8 cellular contexts compared by ENCODE assay signal in genomic region chr20:62795023-62795761, GRCh38. TPM values are rescaled to one million over a fixed set of nuclear protein-coding genes. Genes with fewer than 3 reads are reported as not detected.
A peak's percentile ranks its signal among the peaks of the same experiment; 100 is the strongest.
DNase-seq lines count a peak whose midpoint lies in the region; ATAC-seq and TF ChIP-seq lines count a peak whose summit lies in the region.

No MANE protein-coding gene starts in this region.

- H3F3A ChIP-seq in GM23248 (ENCODE audit: insufficient read depth) = peaks cover 22% of the 10 kb centered on the region

- TF ChIP-seq CTCF in A673 (conservative IDR thresholded peaks at IDR 0.05; ENCODE audit: low read depth, low read length) = no peak

- H3K4me3 ChIP-seq in A673 (ENCODE audit: low read depth, low read length, poor library complexity, severe bottlenecking) (peak overlapping the region; percentile 62), GM23248 (peak overlapping the region; percentile 78), muscle layer of colon (ENCODE audit: low read depth in 1 of 2, low read length in 2 of 2) (peak overlapping the region; percentile 68 to 80)

- intact Hi-C loops in A673 (cut with micrococcal nuclease; ENCODE audit: unreplicated experiment) = no loop called here

- no peaks in the 10 kb centered on the region for H3K9me3 Mint-ChIP-seq in effector memory CD8-positive, alpha-beta T cell

- peaks cover 21% of the 10 kb centered on the region for H3K4me1 ChIP-seq in A673 (ENCODE audit: insufficient read depth, low read length, poor library complexity, severe bottlenecking)
- H3K4me1 ChIP-seq in GM23248 (ENCODE audit: insufficient read depth) = peaks cover 14% of the 10 kb centered on the region; the same call in 1 of the 2 replicates
- peaks cover 16% of the 10 kb centered on the region for H3K4me1 ChIP-seq in muscle layer of colon (ENCODE audit: insufficient read depth, low read length)

- H3K36me3 Mint-ChIP-seq in effector memory CD8-positive, alpha-beta T cell (ENCODE audit: insufficient read depth) = peaks cover 40% of the 10 kb centered on the region

- DNase-seq in A673 (ENCODE audit: low spot score) = peak; percentile 86
- DNase-seq in GM23248 = peak; percentile 79
- peak; percentile 78 for DNase-seq in NCI-H748 (lab: John Stamatoyannopoulos, UW; ENCODE audit: unreplicated experiment)
- peak; percentile 49 to 50 for DNase-seq in activated CD8-positive, alpha-beta memory T cell treated with anti-CD3 and anti-CD28 coated beads for 4 hours (ENCODE audit: low read depth in 2 of 2)
- DNase-seq in effector memory CD8-positive, alpha-beta T cell = peak; percentile 47 to 53 (median 51)
- DNase-seq in stimulated activated naive CD4-positive, alpha-beta T cell treated with Interleukin-2 at 50 U/mL for 16 hours (lab: John Stamatoyannopoulos, UW) = peak; percentile 63
- DNase-seq in AG08395 (ENCODE audit: low spot score) = no peak

- in situ Hi-C loops in GM23248 (cut with MboI) = loop anchor here (25.0 kb wide), 1 partner anchor 283 kb away; no protein-coding TSS in a partner anchor

- peak overlapping the region; percentile 96 to 97 for H3K27ac Mint-ChIP-seq in effector memory CD8-positive, alpha-beta T cell

- H3K9me3 ChIP-seq in A673 (ENCODE audit: low read depth, low read length, poor library complexity, severe bottlenecking) (no peaks in the 10 kb centered on the region), GM23248 (ENCODE audit: low read depth) (no peaks in the 10 kb centered on the region), muscle layer of colon (ENCODE audit: low read length) (no peaks in the 10 kb centered on the region)

- peaks cover 29 to 38% of the 10 kb centered on the region in 2 donors for H3K4me1 Mint-ChIP-seq in effector memory CD8-positive, alpha-beta T cell (ENCODE audit: low read depth in 2 of 2)

- H3K36me3 ChIP-seq in A673 (ENCODE audit: insufficient read depth, low read length, poor library complexity, severe bottlenecking) (peaks cover 26% of the 10 kb centered on the region), GM23248 (ENCODE audit: low read depth) (0 out of 2 replicates have a peak, but pooled peaks cover 10% of the 10 kb centered on the region), muscle layer of colon (ENCODE audit: insufficient read depth, low read length) (peaks cover 22% of the 10 kb centered on the region)

- WGBS in GM23248 (ENCODE audit: low coverage in 1 of 2, low lambda C conversion rate in 2 of 2, missing lambda C conversion rate in 2 of 2), 2 experiments = 0 to 1% methylated on average over 61 to 68 of the region's 68 CpGs

- H3K9ac ChIP-seq in GM23248 = peak overlapping the region; percentile 78
- H3K9ac ChIP-seq in muscle layer of colon (ENCODE audit: low read length) = peak overlapping the region; percentile 29

- CTCF ChIA-PET in A673 (lab: Charles Lee) = interaction anchor here (0.7 to 1.2 kb wide), 3 partner anchors 13 to 126 kb away, joined by 4 to 5 read pairs (median 4); no protein-coding TSS in a partner anchor

- H3K9me2 ChIP-seq in GM23248 (ENCODE audit: insufficient read depth) = no peaks in the 10 kb centered on the region

- BruUV-seq in A673 (replicated peaks; lab: Mats Ljungman, UMichigan) = no TSS peak

- peak overlapping the region; percentile 89 to 90 for H3K4me3 Mint-ChIP-seq in effector memory CD8-positive, alpha-beta T cell

- H3K27me3 ChIP-seq in A673 (replicated peaks; ENCODE audit: insufficient read depth, low read depth, low read length, poor library complexity) (no peaks in the 10 kb centered on the region), GM23248 (replicated peaks; ENCODE audit: insufficient read depth) (no peaks in the 10 kb centered on the region), muscle layer of colon (ENCODE audit: control insufficient read depth in 1 of 2, insufficient read depth in 2 of 2, low read length in 2 of 2) (no peaks in the 10 kb centered on the region)

- peaks cover 9% of the 10 kb centered on the region for H3K79me2 ChIP-seq in GM23248 (ENCODE audit: insufficient read depth)

- peak overlapping the region; percentile 90 for H2AFZ ChIP-seq in GM23248

- POLR2A ChIA-PET in A673 (lab: Charles Lee; ENCODE audit: low non-redundant PET) = interaction anchor here (0.6 kb wide), 1 partner anchor 1199 kb away, joined by 3 read pairs; no protein-coding TSS in a partner anchor

- no peaks in the 10 kb centered on the region for H3K27me3 Mint-ChIP-seq in effector memory CD8-positive, alpha-beta T cell

- peak overlapping the region; percentile 90 for H3K4me2 ChIP-seq in GM23248 (ENCODE audit: unreplicated experiment)

- H4K20me1 ChIP-seq in GM23248 (ENCODE audit: insufficient read depth) = peaks cover 4% of the 10 kb centered on the region; the same call in 1 of the 2 replicates

- H3K27ac ChIP-seq in A673 (ENCODE audit: low read depth, low read length, poor library complexity, severe bottlenecking) = peak overlapping the region; percentile 88
- peak overlapping the region; percentile 67 for H3K27ac ChIP-seq in GM23248
- peak overlapping the region; percentile 92 for H3K27ac ChIP-seq in muscle layer of colon (ENCODE audit: low read depth, low read length)

- no peak for ATAC-seq in effector memory CD8-positive, alpha-beta T cell (replicated peaks)

RNA-seq across cellular contexts. Expression of gene MRGBP, which starts 1.1 kb away (rescaled TPM):
- total RNA-seq in A673 (2021) = 26.5 and 27.9 TPM in 2 replicates
- 15.7 and 17.7 TPM in 2 replicates for total RNA-seq in GM23248 (2014; rRNA removed; shearing (Covaris generic))
- 18.7 and 19.8 TPM in 2 replicates for polyA plus RNA-seq in GM23248 (2016; fragmentation: Nextera tagmentation; extraction: Ambion mirVana)

RNA-seq across cellular contexts. Expression of gene OGFR, which starts 9.4 kb away (rescaled TPM):
- total RNA-seq in A673 (2021) = 46.1 and 47.7 TPM in 2 replicates
- 42.4 and 52.2 TPM in 2 replicates for total RNA-seq in GM23248 (2014; rRNA removed; shearing (Covaris generic))
- polyA plus RNA-seq in GM23248 (2016; fragmentation: Nextera tagmentation; extraction: Ambion mirVana) = 9.7 and 9.9 TPM in 2 replicates

RNA-seq across cellular contexts. Expression of gene COL9A3, which starts 21.7 kb away (rescaled TPM):
- total RNA-seq in A673 (2021) = 8.4 and 11.7 TPM in 2 replicates
- not detected in 2 replicates for total RNA-seq in GM23248 (2014; rRNA removed; shearing (Covaris generic))
- polyA plus RNA-seq in GM23248 (2016; fragmentation: Nextera tagmentation; extraction: Ambion mirVana) = 0.25 TPM in 1 of 2 replicates, not detected in the other
